Comparison of ENCODE assay signal across 15 cellular contexts in genomic region chr11:126512251-126512650, GRCh38.
DNase-seq lines count a peak whose midpoint lies in the region; ATAC-seq and TF ChIP-seq lines count a peak whose summit lies in the region.
"Had no signal": no experiment of that assay in that cellular context is flagged by ENCODE, and none has a peak within 500 bp of the region (broad histone marks: within the 10 kb centered on the region; RNA-seq: fewer than 3 reads in every experiment).

No MANE protein-coding gene starts in this region.

- H3K4me1 ChIP-seq in right atrium auricular region (no peaks in the 10 kb centered on the region), spleen (no peaks in the 10 kb centered on the region)
- no peaks in the 10 kb centered on the region for H3K4me1 ChIP-seq in CD8-positive, alpha-beta T cell (ENCODE audit: insufficient read depth, low read length)
- H3K4me1 ChIP-seq: Caco-2 had no signal

- H3K27ac Mint-ChIP-seq in CD8-positive, alpha-beta T cell, result no peak overlapping the region
- H3K27ac Mint-ChIP-seq: CD8-positive, alpha-beta memory T cell had no signal

- H3K9me3 ChIP-seq in right atrium auricular region, result peaks cover 0 to 2% of the 10 kb centered on the region in 2 donors
- H3K9me3 ChIP-seq in spleen, result peaks cover 0 to 4% (median 0%) of the 10 kb centered on the region in 8 donors
- H3K9me3 ChIP-seq in CD8-positive, alpha-beta T cell (ENCODE audit: low read length), result no peaks in the 10 kb centered on the region
- H3K9me3 ChIP-seq: Caco-2 had no signal

- H3K9me3 Mint-ChIP-seq in CD8-positive, alpha-beta T cell, result peaks cover 2% of the 10 kb centered on the region

- H3K27me3 ChIP-seq in right atrium auricular region (no peaks in the 10 kb centered on the region), spleen (replicated peaks in 1 of 7) (peaks cover 0 to 20% (median 0%) of the 10 kb centered on the region in 7 donors)
- H3K27me3 ChIP-seq in CD8-positive, alpha-beta T cell (ENCODE audit: insufficient read depth, low read length), result no peaks in the 10 kb centered on the region

- H3K4me3 ChIP-seq in right atrium auricular region, result no peak overlapping the region
- no peak overlapping the region for H3K4me3 ChIP-seq in spleen
- no peak overlapping the region for H3K4me3 ChIP-seq in CD8-positive, alpha-beta T cell (ENCODE audit: low read depth, low read length)

- intact Hi-C loops in cardiac septum (cut with DNase I), result no loop called here
- intact Hi-C loops in spleen (cut with DNase I; ENCODE audit: low total_unique reads), result no loop called here
- intact Hi-C loops in CD8-positive, alpha-beta T cell (cut with DNase I, micrococcal nuclease), result no loop called here

- no peak for ATAC-seq in CD8-positive, alpha-beta T cell
- ATAC-seq in HG03135 (IDR thresholded peaks at IDR 0.05; ENCODE audit: unreplicated experiment), result no peak

- TF ChIP-seq POLR2A in spleen (IDR thresholded peaks at IDR 0.05), result no peak

- TF ChIP-seq CTCF in right atrium auricular region (IDR thresholded peaks at IDR 0.05), result no peak
- TF ChIP-seq CTCF in spleen (IDR thresholded peaks at IDR 0.05 in 8 of 11, conservative IDR thresholded peaks at IDR 0.05 in 3 of 11), result no peak
- TF ChIP-seq CTCF in CD8-positive, alpha-beta T cell (IDR thresholded peaks at IDR 0.05), result no peak

- H3K4me3 Mint-ChIP-seq in CD8-positive, alpha-beta T cell, result no peak overlapping the region
- H3K4me3 Mint-ChIP-seq: CD8-positive, alpha-beta memory T cell; H9 had no signal

- H3K27ac ChIP-seq in right atrium auricular region, result no peak overlapping the region
- no peak overlapping the region for H3K27ac ChIP-seq in spleen
- H3K27ac ChIP-seq in CD8-positive, alpha-beta T cell (ENCODE audit: low read depth, low read length), result no peak overlapping the region
- H3K27ac ChIP-seq: C4-2B had no signal

- CTCF ChIA-PET in CD8-positive, alpha-beta T cell (lab: Charles Lee), result interaction anchor here (1.1 kb wide), 1 partner anchor 32 kb away, joined by 4 read pairs; no protein-coding TSS in a partner anchor

- 80 to 91% (median 86%) methylated on average over 7 to 8 of the region's 8 CpGs for WGBS in spleen, 5 donors

- peaks cover 28% of the 10 kb centered on the region for H3K27me3 Mint-ChIP-seq in CD8-positive, alpha-beta T cell (ENCODE audit: low read depth)

- POLR2A ChIA-PET in CD8-positive, alpha-beta T cell (lab: Charles Lee), result no interaction called here

- H3K4me1 Mint-ChIP-seq in CD8-positive, alpha-beta T cell (ENCODE audit: low read depth), result no peaks in the 10 kb centered on the region
- H3K4me1 Mint-ChIP-seq: CD8-positive, alpha-beta memory T cell had no signal

- no peaks in the 10 kb centered on the region for H3K36me3 Mint-ChIP-seq in CD8-positive, alpha-beta T cell
- H3K36me3 Mint-ChIP-seq: CD8-positive, alpha-beta memory T cell had no signal

- H3K36me3 ChIP-seq in right atrium auricular region (no peaks in the 10 kb centered on the region), spleen (no peaks in the 10 kb centered on the region)
- H3K36me3 ChIP-seq in CD8-positive, alpha-beta T cell (ENCODE audit: insufficient read depth, low read length), result no peaks in the 10 kb centered on the region

- DNase-seq in cardiac septum (ENCODE audit: low spot score) (peak; percentile 38), right atrium auricular region (ENCODE audit: low spot score) (no peak), mesenteric fat pad (ENCODE audit: low spot score) (peak; percentile 72), spleen (peak; percentile 62), cerebellum (ENCODE audit: low spot score) (no peak)
- DNase-seq in CD8-positive, alpha-beta T cell, result no peak
- DNase-seq: ACHN; Caco-2; CD8-positive, alpha-beta memory T cell; DND-41; GDM1; GOT3; H9 had no signal

Comparison
In these comparisons a context has a peak if more than half of its experiments do, and no peak if none do; other contexts are left out.
1. DNase-seq: peak in cardiac septum (single experiment), mesenteric fat pad (single experiment) and spleen (single experiment); none in right atrium auricular region (single experiment), cerebellum (single experiment) and CD8-positive, alpha-beta T cell (0 of 7).